Comparison of ENCODE assay signal across 1 cellular context in the genomic region with DNA sequence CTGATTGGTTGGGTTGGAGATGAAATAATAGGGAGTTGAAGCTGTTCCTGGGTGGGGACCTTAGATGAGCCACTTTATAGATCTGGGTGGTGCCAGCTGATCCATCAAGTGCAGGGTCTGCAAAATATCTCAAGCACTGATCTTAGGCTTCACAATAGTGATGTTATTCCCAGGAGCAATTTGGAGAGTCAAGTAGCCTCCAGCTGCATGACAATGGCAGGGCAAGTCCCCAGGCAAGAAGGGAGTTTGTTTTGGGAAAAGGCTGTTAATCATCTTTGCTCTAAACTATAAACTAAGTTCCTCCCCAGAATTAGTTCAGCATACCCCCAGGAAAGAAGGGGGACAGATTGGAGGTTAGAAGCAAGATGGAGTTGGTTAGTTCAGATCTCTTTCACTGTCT.
TF ChIP-seq lines count a peak whose summit lies in the region.

No MANE protein-coding gene starts in this region.

TF ChIP-seq in GM23338, 12 proteins besides CTCF, POLR2A, EP300 and RAD21:
- TF ChIP-seq, protein P1, sequence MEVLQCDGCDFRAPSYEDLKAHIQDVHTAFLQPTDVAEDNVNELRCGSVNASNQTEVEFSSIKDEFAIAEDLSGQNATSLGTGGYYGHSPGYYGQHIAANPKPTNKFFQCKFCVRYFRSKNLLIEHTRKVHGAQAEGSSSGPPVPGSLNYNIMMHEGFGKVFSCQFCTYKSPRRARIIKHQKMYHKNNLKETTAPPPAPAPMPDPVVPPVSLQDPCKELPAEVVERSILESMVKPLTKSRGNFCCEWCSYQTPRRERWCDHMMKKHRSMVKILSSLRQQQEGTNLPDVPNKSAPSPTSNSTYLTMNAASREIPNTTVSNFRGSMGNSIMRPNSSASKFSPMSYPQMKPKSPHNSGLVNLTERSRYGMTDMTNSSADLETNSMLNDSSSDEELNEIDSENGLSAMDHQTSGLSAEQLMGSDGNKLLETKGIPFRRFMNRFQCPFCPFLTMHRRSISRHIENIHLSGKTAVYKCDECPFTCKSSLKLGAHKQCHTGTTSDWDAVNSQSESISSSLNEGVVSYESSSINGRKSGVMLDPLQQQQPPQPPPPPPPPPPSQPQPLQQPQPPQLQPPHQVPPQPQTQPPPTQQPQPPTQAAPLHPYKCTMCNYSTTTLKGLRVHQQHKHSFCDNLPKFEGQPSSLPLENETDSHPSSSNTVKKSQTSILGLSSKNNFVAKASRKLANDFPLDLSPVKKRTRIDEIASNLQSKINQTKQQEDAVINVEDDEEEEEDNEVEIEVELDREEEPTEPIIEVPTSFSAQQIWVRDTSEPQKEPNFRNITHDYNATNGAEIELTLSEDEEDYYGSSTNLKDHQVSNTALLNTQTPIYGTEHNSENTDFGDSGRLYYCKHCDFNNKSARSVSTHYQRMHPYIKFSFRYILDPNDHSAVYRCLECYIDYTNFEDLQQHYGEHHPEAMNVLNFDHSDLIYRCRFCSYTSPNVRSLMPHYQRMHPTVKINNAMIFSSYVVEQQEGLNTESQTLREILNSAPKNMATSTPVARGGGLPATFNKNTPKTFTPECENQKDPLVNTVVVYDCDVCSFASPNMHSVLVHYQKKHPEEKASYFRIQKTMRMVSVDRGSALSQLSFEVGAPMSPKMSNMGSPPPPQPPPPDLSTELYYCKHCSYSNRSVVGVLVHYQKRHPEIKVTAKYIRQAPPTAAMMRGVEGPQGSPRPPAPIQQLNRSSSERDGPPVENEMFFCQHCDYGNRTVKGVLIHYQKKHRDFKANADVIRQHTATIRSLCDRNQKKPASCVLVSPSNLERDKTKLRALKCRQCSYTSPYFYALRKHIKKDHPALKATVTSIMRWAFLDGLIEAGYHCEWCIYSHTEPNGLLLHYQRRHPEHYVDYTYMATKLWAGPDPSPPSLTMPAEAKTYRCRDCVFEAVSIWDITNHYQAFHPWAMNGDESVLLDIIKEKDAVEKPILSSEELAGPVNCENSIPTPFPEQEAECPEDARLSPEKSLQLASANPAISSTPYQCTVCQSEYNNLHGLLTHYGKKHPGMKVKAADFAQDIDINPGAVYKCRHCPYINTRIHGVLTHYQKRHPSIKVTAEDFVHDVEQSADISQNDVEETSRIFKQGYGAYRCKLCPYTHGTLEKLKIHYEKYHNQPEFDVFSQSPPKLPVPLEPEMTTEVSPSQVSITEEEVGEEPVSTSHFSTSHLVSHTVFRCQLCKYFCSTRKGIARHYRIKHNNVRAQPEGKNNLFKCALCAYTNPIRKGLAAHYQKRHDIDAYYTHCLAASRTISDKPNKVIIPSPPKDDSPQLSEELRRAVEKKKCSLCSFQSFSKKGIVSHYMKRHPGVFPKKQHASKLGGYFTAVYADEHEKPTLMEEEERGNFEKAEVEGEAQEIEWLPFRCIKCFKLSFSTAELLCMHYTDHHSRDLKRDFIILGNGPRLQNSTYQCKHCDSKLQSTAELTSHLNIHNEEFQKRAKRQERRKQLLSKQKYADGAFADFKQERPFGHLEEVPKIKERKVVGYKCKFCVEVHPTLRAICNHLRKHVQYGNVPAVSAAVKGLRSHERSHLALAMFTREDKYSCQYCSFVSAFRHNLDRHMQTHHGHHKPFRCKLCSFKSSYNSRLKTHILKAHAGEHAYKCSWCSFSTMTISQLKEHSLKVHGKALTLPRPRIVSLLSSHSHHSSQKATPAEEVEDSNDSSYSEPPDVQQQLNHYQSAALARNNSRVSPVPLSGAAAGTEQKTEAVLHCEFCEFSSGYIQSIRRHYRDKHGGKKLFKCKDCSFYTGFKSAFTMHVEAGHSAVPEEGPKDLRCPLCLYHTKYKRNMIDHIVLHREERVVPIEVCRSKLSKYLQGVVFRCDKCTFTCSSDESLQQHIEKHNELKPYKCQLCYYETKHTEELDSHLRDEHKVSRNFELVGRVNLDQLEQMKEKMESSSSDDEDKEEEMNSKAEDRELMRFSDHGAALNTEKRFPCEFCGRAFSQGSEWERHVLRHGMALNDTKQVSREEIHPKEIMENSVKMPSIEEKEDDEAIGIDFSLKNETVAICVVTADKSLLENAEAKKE (CRISPR knock-in tag; IDR thresholded peaks at IDR 0.05) = no peak
- TF ChIP-seq, protein P2, sequence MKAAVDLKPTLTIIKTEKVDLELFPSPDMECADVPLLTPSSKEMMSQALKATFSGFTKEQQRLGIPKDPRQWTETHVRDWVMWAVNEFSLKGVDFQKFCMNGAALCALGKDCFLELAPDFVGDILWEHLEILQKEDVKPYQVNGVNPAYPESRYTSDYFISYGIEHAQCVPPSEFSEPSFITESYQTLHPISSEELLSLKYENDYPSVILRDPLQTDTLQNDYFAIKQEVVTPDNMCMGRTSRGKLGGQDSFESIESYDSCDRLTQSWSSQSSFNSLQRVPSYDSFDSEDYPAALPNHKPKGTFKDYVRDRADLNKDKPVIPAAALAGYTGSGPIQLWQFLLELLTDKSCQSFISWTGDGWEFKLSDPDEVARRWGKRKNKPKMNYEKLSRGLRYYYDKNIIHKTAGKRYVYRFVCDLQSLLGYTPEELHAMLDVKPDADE (IDR thresholded peaks at IDR 0.05) = no peak
- TF ChIP-seq EZH2phosphoT487 (IDR thresholded peaks at IDR 0.05; ENCODE audit: unreplicated experiment) (no peak), ZNF331 (CRISPR knock-in tag; IDR thresholded peaks at IDR 0.05; ENCODE audit: low read depth) (no peak), JUNB (IDR thresholded peaks at IDR 0.05; ENCODE audit: unreplicated experiment) (no peak), STAT1 (IDR thresholded peaks at IDR 0.05; ENCODE audit: unreplicated experiment) (no peak), NANOG (IDR thresholded peaks at IDR 0.05; ENCODE audit: borderline replicate concordance) (no peak), POLR2AphosphoS5 (IDR thresholded peaks at IDR 0.05; ENCODE audit: low read depth) (no peak), ZNF114 (CRISPR knock-in tag; IDR thresholded peaks at IDR 0.05) (no peak), CREB1 (CRISPR knock-in tag; IDR thresholded peaks at IDR 0.05; ENCODE audit: low read depth) (no peak), EZH2 (IDR thresholded peaks at IDR 0.05; ENCODE audit: low read depth, unreplicated experiment) (no peak)
- TF ChIP-seq, protein P3, sequence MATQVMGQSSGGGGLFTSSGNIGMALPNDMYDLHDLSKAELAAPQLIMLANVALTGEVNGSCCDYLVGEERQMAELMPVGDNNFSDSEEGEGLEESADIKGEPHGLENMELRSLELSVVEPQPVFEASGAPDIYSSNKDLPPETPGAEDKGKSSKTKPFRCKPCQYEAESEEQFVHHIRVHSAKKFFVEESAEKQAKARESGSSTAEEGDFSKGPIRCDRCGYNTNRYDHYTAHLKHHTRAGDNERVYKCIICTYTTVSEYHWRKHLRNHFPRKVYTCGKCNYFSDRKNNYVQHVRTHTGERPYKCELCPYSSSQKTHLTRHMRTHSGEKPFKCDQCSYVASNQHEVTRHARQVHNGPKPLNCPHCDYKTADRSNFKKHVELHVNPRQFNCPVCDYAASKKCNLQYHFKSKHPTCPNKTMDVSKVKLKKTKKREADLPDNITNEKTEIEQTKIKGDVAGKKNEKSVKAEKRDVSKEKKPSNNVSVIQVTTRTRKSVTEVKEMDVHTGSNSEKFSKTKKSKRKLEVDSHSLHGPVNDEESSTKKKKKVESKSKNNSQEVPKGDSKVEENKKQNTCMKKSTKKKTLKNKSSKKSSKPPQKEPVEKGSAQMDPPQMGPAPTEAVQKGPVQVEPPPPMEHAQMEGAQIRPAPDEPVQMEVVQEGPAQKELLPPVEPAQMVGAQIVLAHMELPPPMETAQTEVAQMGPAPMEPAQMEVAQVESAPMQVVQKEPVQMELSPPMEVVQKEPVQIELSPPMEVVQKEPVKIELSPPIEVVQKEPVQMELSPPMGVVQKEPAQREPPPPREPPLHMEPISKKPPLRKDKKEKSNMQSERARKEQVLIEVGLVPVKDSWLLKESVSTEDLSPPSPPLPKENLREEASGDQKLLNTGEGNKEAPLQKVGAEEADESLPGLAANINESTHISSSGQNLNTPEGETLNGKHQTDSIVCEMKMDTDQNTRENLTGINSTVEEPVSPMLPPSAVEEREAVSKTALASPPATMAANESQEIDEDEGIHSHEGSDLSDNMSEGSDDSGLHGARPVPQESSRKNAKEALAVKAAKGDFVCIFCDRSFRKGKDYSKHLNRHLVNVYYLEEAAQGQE (IDR thresholded peaks at IDR 0.05; ENCODE audit: unreplicated experiment) = no peak
TF ChIP-seq in GM23338: peak in this region for 0.
